In genomic region chr9:76761448-76761847, GRCh38 we compare ENCODE assay signal across 1 cellular context.
TF ChIP-seq lines count a peak whose summit lies in the region.

No MANE protein-coding gene starts in this region.

TF ChIP-seq in GM23338, 12 proteins besides CTCF, POLR2A, EP300 and RAD21 (continued from another document):
- no peak for TF ChIP-seq ZNF462 (CRISPR knock-in tag; IDR thresholded peaks at IDR 0.05)
